ENCODE assay signal across 8 cellular contexts in genomic region chr9:19934301-19934868, GRCh38.
A peak's percentile ranks its signal among the peaks of the same experiment; 100 is the strongest.
DNase-seq lines count a peak whose midpoint lies in the region; ATAC-seq and TF ChIP-seq lines count a peak whose summit lies in the region.
"Had no signal": no experiment of that assay in that cellular context is flagged by ENCODE, and none has a peak within 500 bp of the region (broad histone marks: within the 10 kb centered on the region; RNA-seq: fewer than 3 reads in every experiment).

No MANE protein-coding gene starts in this region.

- H3K4me1 ChIP-seq in left lung, result no peaks in the 10 kb centered on the region

- no peak overlapping the region for H3K27ac Mint-ChIP-seq in stimulated activated naive B cell treated with anti-CD40 and anti-IgM and Interleukin-4, amounts not matched to agents 10 μg/mL and 1 μg/mL and 100 μg/mL, for 72 hours

- peak; percentile 73 for ATAC-seq in left lung
- ATAC-seq in stimulated activated naive B cell treated with anti-CD40 and anti-IgM and Interleukin-4, amounts not matched to agents 10 μg/mL and 1 μg/mL and 100 μg/mL, for 72 hours (replicated peaks), result peak; percentile 43 to 49
- ATAC-seq in GM21576 (IDR thresholded peaks at IDR 0.05; ENCODE audit: unreplicated experiment), result no peak

- no peaks in the 10 kb centered on the region for H3K9me3 ChIP-seq in MG63
- H3K9me3 ChIP-seq in left lung, result no peaks in the 10 kb centered on the region

- peak overlapping the region; percentile 48 for H3K4me3 ChIP-seq in MG63
- H3K4me3 ChIP-seq in left lung, result peak overlapping the region; percentile 31 to 38

- peaks cover 23 to 24% of the 10 kb centered on the region in 2 donors for H3K27me3 Mint-ChIP-seq in stimulated activated naive B cell treated with anti-CD40 and anti-IgM and Interleukin-4, amounts not matched to agents 10 μg/mL and 1 μg/mL and 100 μg/mL, for 72 hours

- intact Hi-C loops in left lung (cut with DNase I), result no loop called here

- H3K4me3 Mint-ChIP-seq in stimulated activated naive B cell treated with anti-CD40 and anti-IgM and Interleukin-4, amounts not matched to agents 10 μg/mL and 1 μg/mL and 100 μg/mL, for 72 hours, result peak overlapping the region; percentile 77 to 82

- TF ChIP-seq CTCF in left lung (IDR thresholded peaks at IDR 0.05), result no peak

- H3K27me3 ChIP-seq in MG63, result no peaks in the 10 kb centered on the region
- H3K27me3 ChIP-seq in left lung, result peaks cover 0 to 13% of the 10 kb centered on the region in 2 donors

- H3K36me3 ChIP-seq in MG63 (no peaks in the 10 kb centered on the region), left lung (no peaks in the 10 kb centered on the region)

- no peaks in the 10 kb centered on the region for H3K36me3 Mint-ChIP-seq in stimulated activated naive B cell treated with anti-CD40 and anti-IgM and Interleukin-4, amounts not matched to agents 10 μg/mL and 1 μg/mL and 100 μg/mL, for 72 hours

- DNase-seq in MG63 (peak; percentile 55), dermis blood vessel endothelial cell (peak; percentile 60), left lung (peak in 1 of 2 donors; percentile 77), RPMI8226 (no peak), NCI-H774 (lab: John Stamatoyannopoulos, UW) (no peak)
- no peak for DNase-seq in stimulated activated naive B cell treated with anti-CD40 and anti-IgM and Interleukin-4, amounts not matched to agents 10 μg/mL and 1 μg/mL and 100 μg/mL, for 72 hours

- H3K27ac ChIP-seq in left lung, result no peak overlapping the region
- H3K27ac ChIP-seq: HL-60 had no signal

- no peaks in the 10 kb centered on the region for H3K9me3 Mint-ChIP-seq in stimulated activated naive B cell treated with anti-CD40 and anti-IgM and Interleukin-4, amounts not matched to agents 10 μg/mL and 1 μg/mL and 100 μg/mL, for 72 hours

- H3K4me1 Mint-ChIP-seq in stimulated activated naive B cell treated with anti-CD40 and anti-IgM and Interleukin-4, amounts not matched to agents 10 μg/mL and 1 μg/mL and 100 μg/mL, for 72 hours, result peaks cover 9 to 28% of the 10 kb centered on the region in 2 donors

Comparison
In these comparisons a context has a peak if more than half of its experiments do, and no peak if none do; other contexts are left out.
1. DNase-seq: peak in MG63 (single experiment) and dermis blood vessel endothelial cell (single experiment); none in stimulated activated naive B cell treated with anti-CD40 and anti-IgM and Interleukin-4, amounts not matched to agents 10 μg/mL and 1 μg/mL and 100 μg/mL, for 72 hours (single experiment), RPMI8226 (single experiment) and NCI-H774 (single experiment).